In the genomic region with DNA sequence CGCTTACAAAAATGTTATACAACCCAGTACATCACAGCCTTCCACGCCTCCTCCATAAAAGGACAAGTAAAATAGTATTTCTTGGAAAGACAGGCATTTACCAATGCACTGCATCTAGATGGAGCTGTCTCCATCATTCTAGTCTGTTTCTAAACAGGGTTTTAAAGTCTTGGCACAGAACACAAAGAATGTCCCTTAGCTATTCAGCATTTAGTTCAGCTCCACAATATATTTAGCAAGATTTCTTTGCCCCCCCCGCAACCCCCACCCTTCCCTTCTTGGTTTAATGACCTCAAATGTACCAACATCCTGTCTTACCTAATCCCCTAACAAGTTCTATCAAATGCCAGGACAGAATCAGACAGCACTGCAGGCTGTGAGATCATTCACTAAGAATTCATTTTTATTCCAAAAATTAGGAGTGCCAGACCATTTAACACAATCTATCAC, we compare ENCODE assay signal across 9 cellular contexts.
DNase-seq lines count a peak whose midpoint lies in the region; ATAC-seq and TF ChIP-seq lines count a peak whose summit lies in the region.
"Had no signal": no experiment of that assay in that cellular context is flagged by ENCODE, and none has a peak within 500 bp of the region (broad histone marks: within the 10 kb centered on the region; RNA-seq: fewer than 3 reads in every experiment).

No MANE protein-coding gene starts in this region.

- peak overlapping the region; percentile 47 for H3K27ac ChIP-seq in SJSA1
- H3K27ac ChIP-seq: parathyroid adenoma had no signal

- H3K27ac Mint-ChIP-seq in activated CD4-positive, alpha-beta memory T cell treated with anti-CD3 and anti-CD28 coated beads for 36 hours = no peak overlapping the region

- H3K9me3 ChIP-seq in SJSA1 (replicated peaks) = no peaks in the 10 kb centered on the region

- no peak overlapping the region for H3K4me3 Mint-ChIP-seq in activated CD4-positive, alpha-beta memory T cell treated with anti-CD3 and anti-CD28 coated beads for 36 hours

- peaks cover 6% of the 10 kb centered on the region for H3K36me3 Mint-ChIP-seq in activated CD4-positive, alpha-beta memory T cell treated with anti-CD3 and anti-CD28 coated beads for 36 hours

- TF ChIP-seq CTCF in foreskin fibroblast (IDR thresholded peaks at IDR 0.05; ENCODE audit: low read depth, low read length) = peak; percentile 35

- POLR2A ChIA-PET in activated CD4-positive, alpha-beta memory T cell treated with anti-CD3 and anti-CD28 coated beads for 36 hours (lab: Charles Lee) = no interaction called here

- H3K27me3 Mint-ChIP-seq in activated CD4-positive, alpha-beta memory T cell treated with anti-CD3 and anti-CD28 coated beads for 36 hours = peaks cover 2% of the 10 kb centered on the region

- H3K36me3 ChIP-seq in SJSA1 = no peaks in the 10 kb centered on the region

- CTCF ChIA-PET in activated CD4-positive, alpha-beta memory T cell treated with anti-CD3 and anti-CD28 coated beads for 36 hours (lab: Charles Lee) = no interaction called here

- no peak for ATAC-seq in GM18498 (IDR thresholded peaks at IDR 0.05; ENCODE audit: unreplicated experiment)

- peak; percentile 87 for DNase-seq in H4 (ENCODE audit: low spot score)
- peak in 1 of 2 experiments; percentile 79 for DNase-seq in SJSA1 (ENCODE audit: low read depth in 1 of 2, low spot score in 2 of 2)
- DNase-seq in foreskin fibroblast = peak; percentile 78 to 90
- DNase-seq in putamen (ENCODE audit: low spot score) = peak; percentile 53
- DNase-seq in activated CD4-positive, alpha-beta memory T cell treated with anti-CD3 and anti-CD28 coated beads for 36 hours = no peak
- no peak for DNase-seq in cerebellar cortex (ENCODE audit: low spot score)
- DNase-seq in NCI-H146 treated with DMSO at 0.1 percent for 48 hours (lab: John Stamatoyannopoulos, UW; ENCODE audit: unreplicated experiment) = no peak

- no peaks in the 10 kb centered on the region for H3K27me3 ChIP-seq in SJSA1 (replicated peaks)

- H3K4me1 ChIP-seq in SJSA1 (replicated peaks) = peaks cover 21% of the 10 kb centered on the region
- H3K4me1 ChIP-seq: parathyroid adenoma had no signal

- H3K9me3 Mint-ChIP-seq in activated CD4-positive, alpha-beta memory T cell treated with anti-CD3 and anti-CD28 coated beads for 36 hours = no peaks in the 10 kb centered on the region

- intact Hi-C loops in activated CD4-positive, alpha-beta memory T cell treated with anti-CD3 and anti-CD28 coated beads for 36 hours (cut with micrococcal nuclease) = no loop called here

- peaks cover 54% of the 10 kb centered on the region for H3K4me1 Mint-ChIP-seq in activated CD4-positive, alpha-beta memory T cell treated with anti-CD3 and anti-CD28 coated beads for 36 hours (ENCODE audit: low read depth)

- H3K4me3 ChIP-seq in SJSA1 = no peak overlapping the region
- H3K4me3 ChIP-seq in foreskin fibroblast (ENCODE audit: low read depth in 1 of 2, low read length in 2 of 2) = no peak overlapping the region

Comparison
In these comparisons a context has a peak if more than half of its experiments do, and no peak if none do; other contexts are left out.
1. DNase-seq: peak in H4 (single experiment), foreskin fibroblast (2 of 2) and putamen (single experiment); none in activated CD4-positive, alpha-beta memory T cell treated with anti-CD3 and anti-CD28 coated beads for 36 hours (single experiment), cerebellar cortex (single experiment) and NCI-H146 treated with DMSO at 0.1 percent for 48 hours (single experiment).